ENCODE assay signal across 1 cellular context in genomic region chr7:100568936-100569844, GRCh38.
A peak's percentile ranks its signal among the peaks of the same experiment; 100 is the strongest.
TF ChIP-seq lines count a peak whose summit lies in the region.

No MANE protein-coding gene starts in this region.

TF ChIP-seq in HepG2, 621 proteins besides CTCF, POLR2A, EP300 and RAD21 (continued from another document and continues in another):
- TF ChIP-seq ZNF142 (CRISPR knock-in tag; IDR thresholded peaks at IDR 0.05) (no peak), MAFK (conservative IDR thresholded peaks at IDR 0.05 in 1 of 2, IDR thresholded peaks at IDR 0.05 in 1 of 2; ENCODE audit: low read length in 2 of 2) (no peak), HNF1A (IDR thresholded peaks at IDR 0.05; ENCODE audit: low read depth) (0 out of 2 replicates have a peak, but pooled peaks have one; percentile 53), HNF1A (CRISPR knock-in tag; IDR thresholded peaks at IDR 0.05; ENCODE audit: borderline replicate concordance) (0 out of 2 replicates have a peak, but pooled peaks have one; percentile 32), ZSCAN5A (CRISPR knock-in tag; IDR thresholded peaks at IDR 0.05; ENCODE audit: borderline replicate concordance) (peak; percentile 87; the same call in 1 of the 2 replicates), PAF1 (CRISPR knock-in tag; IDR thresholded peaks at IDR 0.05) (peak; percentile 87; the same call in 1 of the 2 replicates), ARNT (IDR thresholded peaks at IDR 0.05) (no peak), HOMEZ (CRISPR knock-in tag; IDR thresholded peaks at IDR 0.05; ENCODE audit: low read depth) (no peak), ZNF484 (CRISPR knock-in tag; IDR thresholded peaks at IDR 0.05; ENCODE audit: borderline replicate concordance, low read depth) (no peak), SNAI1 (CRISPR knock-in tag; IDR thresholded peaks at IDR 0.05; ENCODE audit: borderline replicate concordance) (0 out of 2 replicates have a peak, but pooled peaks have one; percentile 21), CEBPB (IDR thresholded peaks at IDR 0.05; ENCODE audit: borderline replicate concordance, low read depth, low read length) (no peak), ZBTB40 (IDR thresholded peaks at IDR 0.05) (no peak), ZBTB40 (CRISPR knock-in tag; IDR thresholded peaks at IDR 0.05) (no peak), ZNF10 (CRISPR knock-in tag; IDR thresholded peaks at IDR 0.05; ENCODE audit: borderline replicate concordance, low read depth) (no peak), HIC2 (CRISPR knock-in tag; IDR thresholded peaks at IDR 0.05; ENCODE audit: low read depth) (no peak), JDP2 (CRISPR knock-in tag; IDR thresholded peaks at IDR 0.05; ENCODE audit: borderline replicate concordance) (no peak), CEBPZ (IDR thresholded peaks at IDR 0.05; ENCODE audit: low read length) (no peak)
